ENCODE assay signal across 8 cellular contexts in genomic region chr9:92963831-92964606, GRCh38. TPM values are rescaled to one million over a fixed set of nuclear protein-coding genes. Genes with fewer than 3 reads are reported as not detected.
DNase-seq lines count a peak whose midpoint lies in the region; ATAC-seq and TF ChIP-seq lines count a peak whose summit lies in the region.

No MANE protein-coding gene starts in this region.

- TF ChIP-seq CTCF in GM12864 (IDR thresholded peaks at IDR 0.05; ENCODE audit: low read depth, low read length, missing control alignments) (no peak), GM23338 (conservative IDR thresholded peaks at IDR 0.05; ENCODE audit: low read depth in 2 of 2) (no peak), NB4 (IDR thresholded peaks at IDR 0.05; ENCODE audit: low read depth, low read length) (no peak)

- H3K4me3 Mint-ChIP-seq in GM23338 = no peak overlapping the region
- peak overlapping the region; percentile 93 for H3K4me3 Mint-ChIP-seq in activated T-cell treated with anti-CD3 and anti-CD28 coated beads, Interleukin-2, amount 50 U/mL, for 24 hours

- no peaks in the 10 kb centered on the region for H3K9me2 ChIP-seq in GM23338 (ENCODE audit: insufficient read depth)

- no peak overlapping the region for H3K4me2 ChIP-seq in GM23338

- no peak overlapping the region for H3K27ac ChIP-seq in GM23338 (ENCODE audit: low read depth)

- H3K27me3 Mint-ChIP-seq in GM23338 (ENCODE audit: insufficient read depth, low read depth, poor library complexity) = peaks cover 10% of the 10 kb centered on the region
- H3K27me3 Mint-ChIP-seq in activated T-cell treated with anti-CD3 and anti-CD28 coated beads, Interleukin-2, amount 50 U/mL, for 24 hours = no peaks in the 10 kb centered on the region

- H2AFZ ChIP-seq in GM23338 = peak overlapping the region; percentile 47

- H3K9me3 Mint-ChIP-seq in GM23338 = peaks cover 6% of the 10 kb centered on the region; the same call in 2 of the 3 replicates
- H3K9me3 Mint-ChIP-seq in activated T-cell treated with anti-CD3 and anti-CD28 coated beads, Interleukin-2, amount 50 U/mL, for 24 hours = peaks cover 14% of the 10 kb centered on the region

- H3K27me3 ChIP-seq in GM23338 (ENCODE audit: insufficient read depth) = no peaks in the 10 kb centered on the region

- DNase-seq in GM12864 (ENCODE audit: low read depth) (peak; percentile 84), GM23338 (ENCODE audit: low spot score) (no peak), NB4 (ENCODE audit: low read depth) (peak; percentile 91), left colon (peak in 1 of 2 donors; percentile 55), cerebellar cortex (ENCODE audit: low spot score) (no peak), SK-N-DZ (ENCODE audit: low spot score) (no peak)
- peak; percentile 83 for DNase-seq in activated T-cell treated with anti-CD3 and anti-CD28 coated beads, Interleukin-2, amount 50 U/mL, for 24 hours
- DNase-seq in stimulated activated CD8-positive, alpha-beta memory T cell treated with anti-CD3 and anti-CD28 coated beads, Interleukin-4, amount 100 ng/mL, for 4 hours (ENCODE audit: low read depth in 2 of 2, low spot score in 1 of 2) = peak; percentile 42 to 48

- H3K4me1 ChIP-seq in GM23338 (ENCODE audit: insufficient read depth) = no peaks in the 10 kb centered on the region; the same call in 1 of the 2 replicates

- H3K79me2 ChIP-seq in GM23338 (replicated peaks; ENCODE audit: insufficient read depth) = no peaks in the 10 kb centered on the region

- intact Hi-C loops in left colon (cut with DNase I, micrococcal nuclease) = no loop called here

- H3F3A ChIP-seq in GM23338 (replicated peaks; ENCODE audit: low read depth) = no peaks in the 10 kb centered on the region

- no peaks in the 10 kb centered on the region for H4K20me1 ChIP-seq in GM23338 (replicated peaks; ENCODE audit: insufficient read depth)

- H3K4me3 ChIP-seq in GM12864 (ENCODE audit: low read depth, low read length) (peak overlapping the region; percentile 66), GM23338 (no peak overlapping the region), NB4 (ENCODE audit: low read depth, low read length) (peak overlapping the region; percentile 83)

- no peak for TF ChIP-seq POLR2A in NB4 (IDR thresholded peaks at IDR 0.05; ENCODE audit: extremely low read depth, insufficient read length)

- no peak overlapping the region; the same call in 1 of the 2 replicates for H3K27ac Mint-ChIP-seq in GM23338
- peak overlapping the region; percentile 99 for H3K27ac Mint-ChIP-seq in activated T-cell treated with anti-CD3 and anti-CD28 coated beads, Interleukin-2, amount 50 U/mL, for 24 hours

- H3K36me3 ChIP-seq in GM23338 (ENCODE audit: insufficient read depth) = no peaks in the 10 kb centered on the region

- ATAC-seq in GM23338 (no peak; the same call in 2 of the 3 replicates), left colon (peak; percentile 31)

- peaks cover 11% of the 10 kb centered on the region; the same call in 2 of the 3 replicates for H3K4me1 Mint-ChIP-seq in GM23338
- peaks cover 65% of the 10 kb centered on the region for H3K4me1 Mint-ChIP-seq in activated T-cell treated with anti-CD3 and anti-CD28 coated beads, Interleukin-2, amount 50 U/mL, for 24 hours (ENCODE audit: low read depth)

- H3K36me3 Mint-ChIP-seq in GM23338 (ENCODE audit: low read depth) = no peaks in the 10 kb centered on the region; the same call in 2 of the 3 replicates
- H3K36me3 Mint-ChIP-seq in activated T-cell treated with anti-CD3 and anti-CD28 coated beads, Interleukin-2, amount 50 U/mL, for 24 hours (ENCODE audit: low read depth) = peaks cover 60% of the 10 kb centered on the region

TF ChIP-seq in GM23338, 12 proteins besides CTCF, POLR2A, EP300 and RAD21:
- TF ChIP-seq POLR2AphosphoS5 (IDR thresholded peaks at IDR 0.05; ENCODE audit: low read depth) (no peak), REST (IDR thresholded peaks at IDR 0.05; ENCODE audit: unreplicated experiment) (no peak), CREB1 (CRISPR knock-in tag; IDR thresholded peaks at IDR 0.05; ENCODE audit: low read depth) (no peak), NANOG (IDR thresholded peaks at IDR 0.05; ENCODE audit: borderline replicate concordance) (no peak), ETS1 (IDR thresholded peaks at IDR 0.05) (no peak)
TF ChIP-seq in GM23338: peak in this region for 0.

RNA-seq across cellular contexts. Expression of gene FGD3, which starts 16.7 kb away (rescaled TPM):
- 1.7 and 2.0 TPM in 2 replicates for total RNA-seq in GM23338 (2014; rRNA removed; shearing (Covaris generic))
- 0.57 and 0.95 TPM in 2 replicates for polyA plus RNA-seq in GM23338 (2016; fragmentation: Nextera tagmentation; extraction: Ambion mirVana)
- total RNA-seq in left colon = 1 to 10 TPM; 3.6 to 4.3 TPM
- polyA plus RNA-seq in SK-N-DZ (2014; cell fraction: cytosol; rRNA removed) = not detected in 2 replicates
- polyA plus RNA-seq in SK-N-DZ (2014; cell fraction: nucleus; rRNA removed) = not detected in 2 replicates

Comparison
In these comparisons a context has a peak if more than half of its experiments do, and no peak if none do; other contexts are left out.
1. DNase-seq: peak in GM12864 (single experiment), NB4 (single experiment), activated T-cell treated with anti-CD3 and anti-CD28 coated beads, Interleukin-2, amount 50 U/mL, for 24 hours (single experiment) and stimulated activated CD8-positive, alpha-beta memory T cell treated with anti-CD3 and anti-CD28 coated beads, Interleukin-4, amount 100 ng/mL, for 4 hours (2 of 2); none in GM23338 (single experiment), cerebellar cortex (single experiment) and SK-N-DZ (single experiment).